8 cellular contexts compared by ENCODE assay signal in the genomic region with DNA sequence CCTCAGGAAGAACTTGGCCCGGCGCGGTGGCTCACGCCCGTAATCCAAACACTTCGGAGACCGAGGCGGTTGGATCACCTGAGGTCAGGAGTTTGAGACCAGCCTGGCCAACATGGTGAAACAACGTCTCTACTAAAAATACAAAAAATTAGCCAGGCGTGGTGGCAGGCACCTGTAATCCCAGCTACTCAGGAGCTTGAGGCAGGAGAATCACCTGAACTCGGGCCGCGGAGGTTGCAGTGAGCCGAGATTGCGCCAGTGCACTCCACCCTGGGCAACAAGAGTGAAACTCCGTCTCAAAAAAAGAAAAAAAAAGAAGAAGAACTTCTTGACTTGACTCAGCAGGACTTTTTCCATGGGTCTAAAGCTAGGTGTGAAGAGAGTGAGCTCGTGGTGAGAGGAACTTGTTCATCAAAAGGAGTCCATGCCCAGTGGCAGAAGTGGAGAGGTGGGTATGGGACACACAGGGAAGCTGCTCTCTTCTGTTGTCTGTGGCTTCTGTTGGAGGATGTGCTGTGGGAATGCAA. TPM values are rescaled to one million over a fixed set of nuclear protein-coding genes. Genes with fewer than 3 reads are reported as not detected.
DNase-seq lines count a peak whose midpoint lies in the region; ATAC-seq and TF ChIP-seq lines count a peak whose summit lies in the region.
"Not testable (repeated sequence)": the region's sequence is repeated elsewhere in the genome, so short reads cannot be mapped to it uniquely, and the experiment has no call there.

No MANE protein-coding gene starts in this region.

- not testable (repeated sequence) for H3K4me3 ChIP-seq in GM12865 (ENCODE audit: low read depth, low read length); HL-60 (replicated peaks; ENCODE audit: insufficient read depth, low read length); upper lobe of left lung

- H3K9me3 ChIP-seq in upper lobe of left lung = not testable (repeated sequence)

- H3K27ac Mint-ChIP-seq in T-helper 1 cell treated with Interleukin-12 subunit alpha and Interleukin-12 subunit beta and Interleukin-4 antibody, amounts not matched to agents 30 μg/mL and 1 μg/mL, for 36 hours = peak overlapping the region; percentile 89
- H3K27ac Mint-ChIP-seq in activated T-cell treated with anti-CD3 and anti-CD28 coated beads, Interleukin-2, amount 50 U/mL, for 24 hours = peak overlapping the region; percentile 100
- H3K27ac Mint-ChIP-seq in dendritic cell treated with granulocyte-macrophage colony-stimulating factor and Interleukin-4, amounts not matched to agents 40 ng/mL and 50 ng/mL, for 4 days = peak overlapping the region; percentile 69

- 68 to 72% methylated on average over 12 to 17 of the region's 17 CpGs for WGBS in upper lobe of left lung, 2 donors

- intact Hi-C loops in dendritic cell treated with granulocyte-macrophage colony-stimulating factor and Interleukin-4, amounts not matched to agents 40 ng/mL and 50 ng/mL, for 4 days (cut with micrococcal nuclease) = not testable (repeated sequence)

- not testable (repeated sequence) for H3K36me3 Mint-ChIP-seq in T-helper 1 cell treated with Interleukin-12 subunit alpha and Interleukin-12 subunit beta and Interleukin-4 antibody, amounts not matched to agents 30 μg/mL and 1 μg/mL, for 36 hours (ENCODE audit: low read depth); dendritic cell treated with granulocyte-macrophage colony-stimulating factor and Interleukin-4, amounts not matched to agents 40 ng/mL and 50 ng/mL, for 4 days (ENCODE audit: low read depth)
- peaks cover 11% of the 10 kb centered on the region for H3K36me3 Mint-ChIP-seq in activated T-cell treated with anti-CD3 and anti-CD28 coated beads, Interleukin-2, amount 50 U/mL, for 24 hours (ENCODE audit: low read depth)

- H3K36me3 ChIP-seq in upper lobe of left lung = not testable (repeated sequence)

- not testable (repeated sequence) for H3K27me3 Mint-ChIP-seq in T-helper 1 cell treated with Interleukin-12 subunit alpha and Interleukin-12 subunit beta and Interleukin-4 antibody, amounts not matched to agents 30 μg/mL and 1 μg/mL, for 36 hours (ENCODE audit: low read depth); activated T-cell treated with anti-CD3 and anti-CD28 coated beads, Interleukin-2, amount 50 U/mL, for 24 hours; dendritic cell treated with granulocyte-macrophage colony-stimulating factor and Interleukin-4, amounts not matched to agents 40 ng/mL and 50 ng/mL, for 4 days

- TF ChIP-seq EP300 in upper lobe of left lung (IDR thresholded peaks at IDR 0.05) = not testable (repeated sequence)

- TF ChIP-seq CTCF in GM12865 (IDR thresholded peaks at IDR 0.05; ENCODE audit: insufficient read depth, low read depth, low read length, missing control alignments); HL-60 (IDR thresholded peaks at IDR 0.05; ENCODE audit: insufficient read depth, low read length); upper lobe of left lung (IDR thresholded peaks at IDR 0.05): not testable (repeated sequence)

- DNase-seq in GM12865 (ENCODE audit: low read depth) = peak; percentile 88
- DNase-seq in HL-60 (ENCODE audit: low read depth in 1 of 2, low spot score in 1 of 2) = peak in 1 of 2 experiments; percentile 66
- peak; percentile 65 for DNase-seq in activated T-cell treated with anti-CD3 and anti-CD28 coated beads, Interleukin-2, amount 50 U/mL, for 24 hours
- peak; percentile 73 for DNase-seq in stimulated activated CD4-positive, alpha-beta T cell treated with anti-CD3 and anti-CD28 coated beads, Interleukin-15, amount 100 ng/mL, for 24 hours
- peak in 1 of 2 donors; percentile 57 for DNase-seq in upper lobe of left lung

- H3K9me3 Mint-ChIP-seq in T-helper 1 cell treated with Interleukin-12 subunit alpha and Interleukin-12 subunit beta and Interleukin-4 antibody, amounts not matched to agents 30 μg/mL and 1 μg/mL, for 36 hours; activated T-cell treated with anti-CD3 and anti-CD28 coated beads, Interleukin-2, amount 50 U/mL, for 24 hours; dendritic cell treated with granulocyte-macrophage colony-stimulating factor and Interleukin-4, amounts not matched to agents 40 ng/mL and 50 ng/mL, for 4 days: not testable (repeated sequence)

- not testable (repeated sequence) for TF ChIP-seq POLR2A in upper lobe of left lung (IDR thresholded peaks at IDR 0.05)

- H3K27ac ChIP-seq in HL-60 (replicated peaks) (peak overlapping the region; percentile 37), upper lobe of left lung (peak overlapping the region; percentile 37 to 83 (median 72))

- H3K27me3 ChIP-seq in HL-60 (ENCODE audit: insufficient read depth, poor library complexity, severe bottlenecking); upper lobe of left lung: not testable (repeated sequence)

- H3K4me1 Mint-ChIP-seq in T-helper 1 cell treated with Interleukin-12 subunit alpha and Interleukin-12 subunit beta and Interleukin-4 antibody, amounts not matched to agents 30 μg/mL and 1 μg/mL, for 36 hours (ENCODE audit: low read depth) = peaks cover 40% of the 10 kb centered on the region
- peaks cover 78% of the 10 kb centered on the region for H3K4me1 Mint-ChIP-seq in activated T-cell treated with anti-CD3 and anti-CD28 coated beads, Interleukin-2, amount 50 U/mL, for 24 hours (ENCODE audit: low read depth)
- peaks cover 47% of the 10 kb centered on the region for H3K4me1 Mint-ChIP-seq in dendritic cell treated with granulocyte-macrophage colony-stimulating factor and Interleukin-4, amounts not matched to agents 40 ng/mL and 50 ng/mL, for 4 days (ENCODE audit: low read depth)

- peak; percentile 33 for ATAC-seq in GM21423 (IDR thresholded peaks at IDR 0.05; ENCODE audit: unreplicated experiment)
- ATAC-seq in upper lobe of left lung (ENCODE audit: low FRiP score in 2 of 2) = peak in 1 of 2 donors; percentile 36

- H3K4me3 Mint-ChIP-seq in T-helper 1 cell treated with Interleukin-12 subunit alpha and Interleukin-12 subunit beta and Interleukin-4 antibody, amounts not matched to agents 30 μg/mL and 1 μg/mL, for 36 hours = peak overlapping the region; percentile 56
- H3K4me3 Mint-ChIP-seq in activated T-cell treated with anti-CD3 and anti-CD28 coated beads, Interleukin-2, amount 50 U/mL, for 24 hours = peak overlapping the region; percentile 8
- H3K4me3 Mint-ChIP-seq in dendritic cell treated with granulocyte-macrophage colony-stimulating factor and Interleukin-4, amounts not matched to agents 40 ng/mL and 50 ng/mL, for 4 days = not testable (repeated sequence)

- H3K4me1 ChIP-seq in upper lobe of left lung = peaks cover 7 to 33% (median 27%) of the 10 kb centered on the region in 4 donors

RNA-seq across cellular contexts. Expression of gene GNL1, which starts 26.9 kb away (rescaled TPM):
- 10 to 100 TPM; 30.4 to 60.6 (median 51.2) TPM for total RNA-seq in upper lobe of left lung

RNA-seq across cellular contexts. Expression of gene PRR3, which starts 27.7 kb away (rescaled TPM):
- total RNA-seq in upper lobe of left lung = 10 to 100 TPM in 1 of 6 donors, 1 to 10 TPM in 5; 6.0 to 13.6 (median 7.0) TPM

RNA-seq across cellular contexts. Expression of gene HLA-E, which starts 40.1 kb away (rescaled TPM):
- total RNA-seq in upper lobe of left lung = 1,000 to 10,000 TPM in 2 of 6 donors, 100 to 1,000 TPM in 4; 553 to 1,296 (median 975) TPM

RNA-seq across cellular contexts. Expression of gene ABCF1, which starts 41.8 kb away (rescaled TPM):
- total RNA-seq in upper lobe of left lung = 10 to 100 TPM; 41.2 to 57.6 (median 52.9) TPM
